ENCODE assay signal across 18 cellular contexts in the genomic region with DNA sequence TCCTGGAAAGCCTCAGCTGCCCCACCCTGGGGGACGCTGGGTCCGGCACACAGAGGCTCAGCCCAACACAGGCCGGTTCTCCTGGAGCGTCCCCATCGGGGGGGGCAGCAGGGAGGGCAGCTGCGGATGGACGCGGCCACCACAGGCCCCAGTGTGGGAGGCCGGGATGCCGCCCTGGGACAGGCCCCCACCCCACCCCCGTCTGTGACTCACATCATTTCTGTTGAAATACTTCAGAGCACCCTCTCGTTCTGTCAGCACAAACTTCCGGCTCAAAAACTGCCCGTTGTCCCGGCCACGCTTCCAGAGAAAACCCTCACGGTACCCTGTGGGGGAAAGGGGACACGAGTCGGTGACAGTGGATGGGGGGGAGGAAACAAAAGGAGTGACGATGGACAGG. TPM values are rescaled to one million over a fixed set of nuclear protein-coding genes. Genes with fewer than 3 reads are reported as not detected.
A peak's percentile ranks its signal among the peaks of the same experiment; 100 is the strongest.
DNase-seq lines count a peak whose midpoint lies in the region; ATAC-seq and TF ChIP-seq lines count a peak whose summit lies in the region.
"Had no signal": no experiment of that assay in that cellular context is flagged by ENCODE, and none has a peak within 500 bp of the region (broad histone marks: within the 10 kb centered on the region; RNA-seq: fewer than 3 reads in every experiment).

No MANE protein-coding gene starts in this region.

- H3K36me3 Mint-ChIP-seq in Calu3 (ENCODE audit: insufficient read depth, unreplicated experiment), result peaks cover 70% of the 10 kb centered on the region
- H3K36me3 Mint-ChIP-seq in dendritic cell treated with granulocyte-macrophage colony-stimulating factor and Interleukin-4, amounts not matched to agents 40 ng/mL and 50 ng/mL, for 4 days (ENCODE audit: low read depth), result peaks cover 53% of the 10 kb centered on the region
- peaks cover 4% of the 10 kb centered on the region for H3K36me3 Mint-ChIP-seq in CD4-positive, alpha-beta T cell (ENCODE audit: low read depth)

- intact Hi-C loops in Calu3 (cut with micrococcal nuclease; ENCODE audit: unreplicated experiment), result no loop called here
- intact Hi-C loops in dendritic cell treated with granulocyte-macrophage colony-stimulating factor and Interleukin-4, amounts not matched to agents 40 ng/mL and 50 ng/mL, for 4 days (cut with micrococcal nuclease), result loop anchor here (5.0 kb wide), 1 partner anchor 232 kb away; a partner anchor contains a TSS
- intact Hi-C loops in spleen (cut with DNase I; ENCODE audit: low total_unique reads), result loop anchor here (10.0 kb wide), 1 partner anchor 50 kb away; a partner anchor contains a TSS
- intact Hi-C loops in CD4-positive, alpha-beta T cell (cut with DNase I, micrococcal nuclease), result loop anchor here in 1 of 2 experiments (5.0 kb wide), 1 partner anchor 162 kb away; no protein-coding TSS in a partner anchor

- POLR2A ChIA-PET in CD4-positive, alpha-beta T cell (lab: Charles Lee), result no interaction called here

- H3K9me3 ChIP-seq in MG63 (no peaks in the 10 kb centered on the region), spleen (no peaks in the 10 kb centered on the region)
- H3K9me3 ChIP-seq in CD4-positive, alpha-beta T cell (ENCODE audit: control insufficient read depth, low read length), result no peaks in the 10 kb centered on the region
- H3K9me3 ChIP-seq: HAP-1, neutrophil, uterus had no signal

- H3K27ac Mint-ChIP-seq in Calu3 (ENCODE audit: unreplicated experiment), result peak overlapping the region; percentile 50
- H3K27ac Mint-ChIP-seq in dendritic cell treated with granulocyte-macrophage colony-stimulating factor and Interleukin-4, amounts not matched to agents 40 ng/mL and 50 ng/mL, for 4 days, result peak overlapping the region; percentile 57
- no peak overlapping the region for H3K27ac Mint-ChIP-seq in CD4-positive, alpha-beta T cell

- H3K36me3 ChIP-seq in MG63 (no peaks in the 10 kb centered on the region), spleen (peaks cover 0 to 42% (median 0%) of the 10 kb centered on the region in 6 donors)
- H3K36me3 ChIP-seq: HAP-1, uterus had no signal

- no peak for ATAC-seq in GM19035 (IDR thresholded peaks at IDR 0.05; ENCODE audit: unreplicated experiment)
- ATAC-seq in GM19328 (IDR thresholded peaks at IDR 0.05; ENCODE audit: unreplicated experiment), result no peak
- ATAC-seq in CD4-positive, alpha-beta T cell (ENCODE audit: poor library complexity), result no peak

- H3K27me3 ChIP-seq in MG63, result no peaks in the 10 kb centered on the region
- peaks cover 0 to 17% (median 0%) of the 10 kb centered on the region in 7 donors for H3K27me3 ChIP-seq in spleen (replicated peaks in 1 of 7)
- no peaks in the 10 kb centered on the region for H3K27me3 ChIP-seq in CD4-positive, alpha-beta T cell (ENCODE audit: control insufficient read depth, insufficient read depth, low read length)
- H3K27me3 ChIP-seq: uterus had no signal

- peaks cover 22% of the 10 kb centered on the region for H3K4me1 Mint-ChIP-seq in Calu3 (ENCODE audit: low read depth, unreplicated experiment)
- H3K4me1 Mint-ChIP-seq in dendritic cell treated with granulocyte-macrophage colony-stimulating factor and Interleukin-4, amounts not matched to agents 40 ng/mL and 50 ng/mL, for 4 days (ENCODE audit: low read depth), result peaks cover 73% of the 10 kb centered on the region
- H3K4me1 Mint-ChIP-seq in CD4-positive, alpha-beta T cell (ENCODE audit: low read depth), result peaks cover 3% of the 10 kb centered on the region

- H3K27me3 Mint-ChIP-seq in Calu3 (ENCODE audit: unreplicated experiment), result peaks cover 21% of the 10 kb centered on the region
- H3K27me3 Mint-ChIP-seq in dendritic cell treated with granulocyte-macrophage colony-stimulating factor and Interleukin-4, amounts not matched to agents 40 ng/mL and 50 ng/mL, for 4 days, result no peaks in the 10 kb centered on the region
- H3K27me3 Mint-ChIP-seq in CD4-positive, alpha-beta T cell, result peaks cover 9% of the 10 kb centered on the region

- DNase-seq in Calu3 (no peak), MG63 (peak; percentile 57), spleen (no peak)
- no peak for DNase-seq in effector CD8-positive, alpha-beta T cell (lab: John Stamatoyannopoulos, UW)
- DNase-seq in CD4-positive, alpha-beta T cell, result no peak
- DNase-seq: activated CD4-positive, alpha-beta T cell treated with anti-CD3 and anti-CD28 coated beads, Interleukin-2, amount 50 U/mL, for 48 hours; amygdala; DMS79 treated with DMSO at 0.1 percent for 48 hours; NCI-H1417 treated with DMSO at 0.1 percent for 48 hours; NCI-H226; stimulated activated naive CD4-positive, alpha-beta T cell; uterus had no signal

- no peak overlapping the region for H3K4me3 Mint-ChIP-seq in Calu3 (ENCODE audit: low read depth, unreplicated experiment)
- no peak overlapping the region for H3K4me3 Mint-ChIP-seq in dendritic cell treated with granulocyte-macrophage colony-stimulating factor and Interleukin-4, amounts not matched to agents 40 ng/mL and 50 ng/mL, for 4 days
- no peak overlapping the region for H3K4me3 Mint-ChIP-seq in CD4-positive, alpha-beta T cell

- H3K4me3 ChIP-seq in MG63, result no peak overlapping the region
- no peak overlapping the region for H3K4me3 ChIP-seq in spleen
- H3K4me3 ChIP-seq: HAP-1, uterus had no signal

- H3K9me3 Mint-ChIP-seq in Calu3 (ENCODE audit: low read depth, unreplicated experiment), result no peaks in the 10 kb centered on the region
- H3K9me3 Mint-ChIP-seq in dendritic cell treated with granulocyte-macrophage colony-stimulating factor and Interleukin-4, amounts not matched to agents 40 ng/mL and 50 ng/mL, for 4 days, result no peaks in the 10 kb centered on the region
- H3K9me3 Mint-ChIP-seq in CD4-positive, alpha-beta T cell, result no peaks in the 10 kb centered on the region

- no TSS peak for BruUV-seq in Calu3 (replicated peaks; lab: Mats Ljungman, UMichigan)

- CTCF ChIA-PET in Calu3 (lab: Charles Lee), result no interaction called here
- CTCF ChIA-PET in CD4-positive, alpha-beta T cell (lab: Charles Lee), result no interaction called here

- peak overlapping the region in 5 of 8 donors; percentile 1 to 44 (median 31) for H3K27ac ChIP-seq in spleen
- H3K27ac ChIP-seq in CD4-positive, alpha-beta T cell (ENCODE audit: low read depth, low read length), result no peak overlapping the region
- H3K27ac ChIP-seq: C4-2B, neutrophil, uterus had no signal

- 68 to 82% (median 77%) methylated on average over 20 of the region's 20 CpGs for WGBS in spleen, 5 donors

- peaks cover 11 to 51% (median 25%) of the 10 kb centered on the region in 6 donors for H3K4me1 ChIP-seq in spleen

- no peak for TF ChIP-seq POLR2A in spleen (IDR thresholded peaks at IDR 0.05)

- TF ChIP-seq CTCF in Calu3 (IDR thresholded peaks at IDR 0.05; ENCODE audit: unreplicated experiment) (no peak), spleen (IDR thresholded peaks at IDR 0.05 in 8 of 11, conservative IDR thresholded peaks at IDR 0.05 in 3 of 11) (no peak)
- no peak for TF ChIP-seq CTCF in CD4-positive, alpha-beta T cell (IDR thresholded peaks at IDR 0.05)

RNA-seq across cellular contexts. Expression of a gene that starts 28.5 kb away (rescaled TPM):
- total RNA-seq in Calu3 (2022), result 145 and 167 TPM in 2 replicates
- total RNA-seq in MG63 (2014; rRNA removed; shearing (Covaris generic); ENCODE audit: low replicate concordance), result 58.2 and 58.9 TPM in 2 replicates
- 10 to 100 TPM; 25.4 to 39.5 (median 34.4) TPM for total RNA-seq in spleen
- 10 to 100 TPM; 40.0 to 63.0 (median 53.9) TPM for polyA plus RNA-seq in spleen
- 10 to 100 TPM; 84.4 to 96.4 TPM for total RNA-seq in CD4-positive, alpha-beta T cell

RNA-seq across cellular contexts. Expression of a gene that starts 49.6 kb away (rescaled TPM):
- total RNA-seq in Calu3 (2022) (173 and 220 TPM in 2 replicates), spleen (10 to 100 TPM; 18.1 to 35.4 (median 25.7) TPM)
- total RNA-seq in MG63 (2014; rRNA removed; shearing (Covaris generic); ENCODE audit: low replicate concordance), result 7.6 and 9.6 TPM in 2 replicates
- polyA plus RNA-seq in spleen, result 10 to 100 TPM in 2 of 3 donors, 1 to 10 TPM in 1; 8.7 to 38.6 (median 12.8) TPM
- 1 to 10 TPM; 6.8 to 7.2 TPM for total RNA-seq in CD4-positive, alpha-beta T cell
